In genomic region chr1:161399257-161399998, GRCh38 we compare ENCODE assay signal across 8 cellular contexts. TPM values are rescaled to one million over a fixed set of nuclear protein-coding genes. Genes with fewer than 3 reads are reported as not detected.
DNase-seq lines count a peak whose midpoint lies in the region; ATAC-seq, FAIRE-seq and TF ChIP-seq lines count a peak whose summit lies in the region.

No MANE protein-coding gene starts in this region.

- intact Hi-C loops in aorta (cut with DNase I): loop anchor here in 1 of 2 donors (1.0 to 10.0 kb wide), 2 partner anchors 9 to 345 kb away; partner anchors contain the start of gene DUSP12

- WGBS in aorta, 2 donors: 0% methylated on average over 53 of the region's 53 CpGs

- H3K4me2 ChIP-seq in astrocyte (ENCODE audit: low read length): peak overlapping the region; percentile 98

- ATAC-seq in GM18502 (IDR thresholded peaks at IDR 0.05; ENCODE audit: poor library complexity, unreplicated experiment) (peak; percentile 76), HG02943 (IDR thresholded peaks at IDR 0.05; ENCODE audit: low read depth, unreplicated experiment) (peak; percentile 78), aorta (ENCODE audit: low FRiP score) (peak; percentile 97)

- no peak for FAIRE-seq in astrocyte (lab: Jason Lieb, UNC)

- H3K36me3 Mint-ChIP-seq in astrocyte (ENCODE audit: low read depth, unreplicated experiment): no peaks in the 10 kb centered on the region

- peaks cover 3% of the 10 kb centered on the region for H3K27me3 Mint-ChIP-seq in astrocyte (ENCODE audit: low read depth, unreplicated experiment)

- no peaks in the 10 kb centered on the region for H4K20me1 ChIP-seq in astrocyte (ENCODE audit: insufficient read depth, low read length)

- H3K4me3 ChIP-seq in astrocyte (ENCODE audit: insufficient read depth, low read depth, low read length) (peak overlapping the region; percentile 87), rectal smooth muscle tissue (ENCODE audit: low read length) (peak overlapping the region; percentile 69), aorta (ENCODE audit: low read length in 2 of 2) (peak overlapping the region; percentile 69 to 82)

- peaks cover 5% of the 10 kb centered on the region for H3K4me1 ChIP-seq in astrocyte (ENCODE audit: insufficient read depth, low read length)
- H3K4me1 ChIP-seq in rectal smooth muscle tissue (ENCODE audit: control insufficient read depth, insufficient read depth, low read length): peaks cover 3% of the 10 kb centered on the region
- H3K4me1 ChIP-seq in aorta (ENCODE audit: control insufficient read depth in 1 of 2, insufficient read depth in 2 of 2, low read length in 2 of 2): no peaks in the 10 kb centered on the region

- H3K27ac Mint-ChIP-seq in astrocyte (ENCODE audit: unreplicated experiment): peak overlapping the region; percentile 100

- H3K36me3 ChIP-seq in astrocyte (ENCODE audit: insufficient read depth, low read length): no peaks in the 10 kb centered on the region
- no peaks in the 10 kb centered on the region for H3K36me3 ChIP-seq in rectal smooth muscle tissue (ENCODE audit: control insufficient read depth, insufficient read depth, low read length)
- H3K36me3 ChIP-seq in aorta (ENCODE audit: control insufficient read depth in 1 of 2, insufficient read depth in 2 of 2, low read length in 1 of 2): no peaks in the 10 kb centered on the region

- no peaks in the 10 kb centered on the region for H3K9me3 Mint-ChIP-seq in astrocyte (ENCODE audit: unreplicated experiment)

- peak overlapping the region; percentile 92 for H3K9ac ChIP-seq in astrocyte (ENCODE audit: low read length)
- peak overlapping the region; percentile 81 for H3K9ac ChIP-seq in rectal smooth muscle tissue (ENCODE audit: low read length)

- TF ChIP-seq CTCF in astrocyte (IDR thresholded peaks at IDR 0.05; ENCODE audit: insufficient read depth, low read depth, low read length): peak; percentile 32

- peak overlapping the region; percentile 99 for H2AFZ ChIP-seq in astrocyte (ENCODE audit: low read depth, low read length)

- DNase-seq in NCI-H1930 (lab: John Stamatoyannopoulos, UW) (peak; percentile 81 to 84), T-helper 22 cell (ENCODE audit: low read depth) (peak; percentile 83), astrocyte (ENCODE audit: low read depth) (peak; percentile 88), hepatic stellate cell (ENCODE audit: low spot score) (peak; percentile 83), aorta (peak; percentile 91 to 94)

- H3K27me3 ChIP-seq in astrocyte (ENCODE audit: insufficient read depth, low read length) (peaks cover 1% of the 10 kb centered on the region), rectal smooth muscle tissue (ENCODE audit: control insufficient read depth, insufficient read depth, low read length) (no peaks in the 10 kb centered on the region), aorta (ENCODE audit: control insufficient read depth in 1 of 2, insufficient read depth in 2 of 2, low read length in 1 of 2) (no peaks in the 10 kb centered on the region)

- H3K4me1 Mint-ChIP-seq in astrocyte (ENCODE audit: low read depth, unreplicated experiment): peaks cover 3% of the 10 kb centered on the region

- H3K9me3 ChIP-seq in astrocyte (ENCODE audit: insufficient read depth, low read depth, low read length): no peaks in the 10 kb centered on the region
- H3K9me3 ChIP-seq in aorta (ENCODE audit: control insufficient read depth, low read length): no peaks in the 10 kb centered on the region

- no peaks in the 10 kb centered on the region for H3K79me2 ChIP-seq in astrocyte (ENCODE audit: insufficient read depth, low read length)

- peak overlapping the region; percentile 95 for H3K4me3 Mint-ChIP-seq in astrocyte (ENCODE audit: unreplicated experiment)

- H3K27ac ChIP-seq in astrocyte (ENCODE audit: low read depth, low read length) (peak overlapping the region; percentile 97), rectal smooth muscle tissue (ENCODE audit: low read depth, low read length) (peak overlapping the region; percentile 99), aorta (ENCODE audit: low read depth in 1 of 2, low read length in 2 of 2) (peak overlapping the region; percentile 96 to 98)

RNA-seq across cellular contexts. Expression of gene CFAP126, which starts 31.8 kb away (rescaled TPM):
- total RNA-seq in astrocyte (not detected in 2 replicates), aorta (not detected)
- not detected for polyA plus RNA-seq in aorta

Comparison
In these comparisons a context has a peak if more than half of its experiments do, and no peak if none do; other contexts are left out.
1. Peak in every context shown above with its lines: DNase-seq, ATAC-seq, H3K4me3 ChIP-seq and H3K27ac ChIP-seq.